ENCODE assay signal across 2 cellular contexts in genomic region chr13:113417008-113417735, GRCh38.
TF ChIP-seq lines count a peak whose summit lies in the region.

No MANE protein-coding gene starts in this region.

TF ChIP-seq in K562, 482 proteins besides CTCF, POLR2A, EP300 and RAD21 (continues in another document):
- TF ChIP-seq NCOA2 (IDR thresholded peaks at IDR 0.05; ENCODE audit: partially characterized antibody in 2 of 2) (no peak), RNF2 (IDR thresholded peaks at IDR 0.05) (no peak), ZNF280A (IDR thresholded peaks at IDR 0.05; ENCODE audit: low read depth, partially characterized antibody) (no peak), ZNF184 (CRISPR knock-in tag; IDR thresholded peaks at IDR 0.05) (no peak), ATF1 (CRISPR knock-in tag; IDR thresholded peaks at IDR 0.05) (no peak), ATF1 (tag; IDR thresholded peaks at IDR 0.05) (no peak), HNRNPH1 (optimal IDR thresholded peaks at IDR 0.05; ENCODE audit: low read depth, low read length) (no peak), PKNOX1 (IDR thresholded peaks at IDR 0.05) (peak; percentile 84), ZNF316 (IDR thresholded peaks at IDR 0.05) (no peak), CHAMP1 (IDR thresholded peaks at IDR 0.05) (no peak), NFRKB (IDR thresholded peaks at IDR 0.05; ENCODE audit: low read depth) (no peak), LEF1 (IDR thresholded peaks at IDR 0.05) (no peak), ESRRA (IDR thresholded peaks at IDR 0.05; ENCODE audit: borderline replicate concordance, low read depth) (no peak), CBX3 (IDR thresholded peaks at IDR 0.05; ENCODE audit: borderline replicate concordance in 1 of 2, low read length in 2 of 2) (no peak), PBX2 (CRISPR knock-in tag; IDR thresholded peaks at IDR 0.05; ENCODE audit: low read depth) (no peak), PBX2 (tag; conservative IDR thresholded peaks at IDR 0.05; ENCODE audit: low read depth) (peak; percentile 51), ZNF197 (CRISPR knock-in tag; IDR thresholded peaks at IDR 0.05; ENCODE audit: low read depth) (no peak), SIRT6 (IDR thresholded peaks at IDR 0.05; ENCODE audit: low read depth, low read length) (no peak), CTCFL (IDR thresholded peaks at IDR 0.05; ENCODE audit: borderline replicate concordance, insufficient read depth, low read depth, low read length, poor library complexity, severe bottlenecking) (no peak), HLTF (IDR thresholded peaks at IDR 0.05) (no peak), NCOR1 (IDR thresholded peaks at IDR 0.05) (no peak)

TF ChIP-seq in HepG2, 621 proteins besides CTCF, POLR2A, EP300 and RAD21:
- TF ChIP-seq NRL (CRISPR knock-in tag; IDR thresholded peaks at IDR 0.05; ENCODE audit: borderline replicate concordance) (no peak), ZBTB34 (CRISPR knock-in tag; IDR thresholded peaks at IDR 0.05) (no peak), EZH2 (conservative IDR thresholded peaks at IDR 0.05; ENCODE audit: low read depth, low read length) (peak; percentile 43; the same call in 1 of the 2 replicates), ZFP1 (CRISPR knock-in tag; IDR thresholded peaks at IDR 0.05) (no peak)
